ENCODE assay signal across 16 cellular contexts in genomic region chr2:62663920-62664319, GRCh38. TPM values are rescaled to one million over a fixed set of nuclear protein-coding genes. Genes with fewer than 3 reads are reported as not detected.
DNase-seq lines count a peak whose midpoint lies in the region; ATAC-seq and TF ChIP-seq lines count a peak whose summit lies in the region.
"Had no signal": no experiment of that assay in that cellular context is flagged by ENCODE, and none has a peak within 500 bp of the region (broad histone marks: within the 10 kb centered on the region; RNA-seq: fewer than 3 reads in every experiment).

No MANE protein-coding gene starts in this region.

- DNase-seq in HCT116 (ENCODE audit: low read depth, low spot score) (no peak), brain microvascular endothelial cell (no peak), mesenchymal stem cell (peak; percentile 64), smooth muscle cell (lab: John Stamatoyannopoulos, UW; ENCODE audit: unreplicated experiment) (no peak), islet precursor cell (no peak)
- no peak for DNase-seq in activated CD8-positive, alpha-beta T cell treated with anti-CD3 and anti-CD28 coated beads, Interleukin-2, amount 10 ng/mL, durations not matched to agents 7 days and 5 days
- DNase-seq: activated CD4-positive, alpha-beta T cell treated with anti-CD3 and anti-CD28 coated beads for 1 hour; activated naive CD4-positive, alpha-beta T cell; dorsolateral prefrontal cortex; heart right ventricle; kidney; NCI-H1694; stimulated activated naive CD4-positive, alpha-beta T cell treated with Interleukin-2 at 50 U/mL for 16 hours had no signal

- H3K27ac Mint-ChIP-seq in activated CD8-positive, alpha-beta T cell treated with anti-CD3 and anti-CD28 coated beads, Interleukin-2, amount 10 ng/mL, durations not matched to agents 7 days and 5 days, result no peak overlapping the region

- H4K91ac ChIP-seq in mesenchymal stem cell (ENCODE audit: low read length), result no peak overlapping the region

- no peaks in the 10 kb centered on the region for H3K79me2 ChIP-seq in HCT116 (ENCODE audit: insufficient read depth, low read length)
- no peaks in the 10 kb centered on the region for H3K79me2 ChIP-seq in smooth muscle cell (ENCODE audit: low read depth)
- H3K79me2 ChIP-seq: parathyroid adenoma had no signal

- TF ChIP-seq RAD21 in HCT116 (IDR thresholded peaks at IDR 0.05; ENCODE audit: low read depth), result no peak

- no peak for ATAC-seq in HCT116
- ATAC-seq in GM21528 (IDR thresholded peaks at IDR 0.05; ENCODE audit: low FRiP score, unreplicated experiment), result no peak
- ATAC-seq in GM21825 (IDR thresholded peaks at IDR 0.05; ENCODE audit: unreplicated experiment), result no peak
- no peak for ATAC-seq in activated CD8-positive, alpha-beta T cell treated with anti-CD3 and anti-CD28 coated beads, Interleukin-2, amount 10 ng/mL, durations not matched to agents 7 days and 5 days

- no peak overlapping the region for H3K27ac ChIP-seq in HCT116 (ENCODE audit: low read depth, low read length)
- H3K27ac ChIP-seq in brain microvascular endothelial cell, result peak overlapping the region; percentile 22
- H3K27ac ChIP-seq in mesenchymal stem cell (ENCODE audit: low read length, poor library complexity, severe bottlenecking), result no peak overlapping the region
- H3K27ac ChIP-seq in smooth muscle cell (ENCODE audit: low read depth), result peak overlapping the region; percentile 84
- H3K27ac ChIP-seq: parathyroid adenoma had no signal

- POLR2A ChIA-PET in HCT116 (lab: Charles Lee), result interaction anchor here (1.0 kb wide), 1 partner anchor 86 kb away, joined by 3 read pairs; no protein-coding TSS in a partner anchor
- POLR2A ChIA-PET in activated CD8-positive, alpha-beta T cell treated with anti-CD3 and anti-CD28 coated beads, Interleukin-2, amount 10 ng/mL, durations not matched to agents 7 days and 5 days (lab: Charles Lee), result no interaction called here

- no peaks in the 10 kb centered on the region for H3K36me3 Mint-ChIP-seq in activated CD8-positive, alpha-beta T cell treated with anti-CD3 and anti-CD28 coated beads, Interleukin-2, amount 10 ng/mL, durations not matched to agents 7 days and 5 days (ENCODE audit: low read depth)

- H3F3A ChIP-seq in smooth muscle cell (ENCODE audit: low read depth), result no peaks in the 10 kb centered on the region

- H3K4me3 ChIP-seq in HCT116 (replicated peaks in 1 of 2; ENCODE audit: low read depth in 1 of 2, low read length in 2 of 2), result no peak overlapping the region
- no peak overlapping the region for H3K4me3 ChIP-seq in brain microvascular endothelial cell (ENCODE audit: low read depth, low read length)
- H3K4me3 ChIP-seq in mesenchymal stem cell (ENCODE audit: insufficient read depth in 1 of 2, low read depth in 1 of 2, low read length in 2 of 2), result no peak overlapping the region
- H3K4me3 ChIP-seq in smooth muscle cell, result no peak overlapping the region
- H3K4me3 ChIP-seq: dorsolateral prefrontal cortex, heart right ventricle had no signal

- H2AFZ ChIP-seq in HCT116 (ENCODE audit: low read depth, low read length, poor library complexity, severe bottlenecking) (peak overlapping the region; percentile 71), mesenchymal stem cell (ENCODE audit: low read depth, low read length) (no peak overlapping the region), smooth muscle cell (ENCODE audit: low read depth) (peak overlapping the region; percentile 70)
- H2AFZ ChIP-seq: parathyroid adenoma had no signal

- TF ChIP-seq CTCF in HCT116 (IDR thresholded peaks at IDR 0.05 in 2 of 3, conservative IDR thresholded peaks at IDR 0.05 in 1 of 3; ENCODE audit: borderline replicate concordance in 1 of 3, insufficient read depth in 1 of 3, low read depth in 2 of 3, low read length in 2 of 3) (no peak), brain microvascular endothelial cell (IDR thresholded peaks at IDR 0.05; ENCODE audit: low read depth, low read length, missing control alignments) (no peak), smooth muscle cell (IDR thresholded peaks at IDR 0.05; ENCODE audit: borderline replicate concordance, insufficient read depth, poor library complexity, severe bottlenecking) (no peak)

- no peak overlapping the region for H2BK15ac ChIP-seq in mesenchymal stem cell (ENCODE audit: low read depth, poor library complexity, severe bottlenecking)

- H3K36me3 ChIP-seq in HCT116 (ENCODE audit: control insufficient read depth in 1 of 2, insufficient read depth in 2 of 2, low read length in 2 of 2) (no peaks in the 10 kb centered on the region), brain microvascular endothelial cell (replicated peaks) (no peaks in the 10 kb centered on the region), mesenchymal stem cell (ENCODE audit: control insufficient read depth in 1 of 2, insufficient read depth in 2 of 2, low read depth in 1 of 2, low read length in 2 of 2) (no peaks in the 10 kb centered on the region), smooth muscle cell (ENCODE audit: low read depth) (no peaks in the 10 kb centered on the region)
- H3K36me3 ChIP-seq: heart right ventricle had no signal

- H2BK120ac ChIP-seq in mesenchymal stem cell (ENCODE audit: low read depth, low read length), result peak overlapping the region; percentile 77

- H3K9me3 Mint-ChIP-seq in activated CD8-positive, alpha-beta T cell treated with anti-CD3 and anti-CD28 coated beads, Interleukin-2, amount 10 ng/mL, durations not matched to agents 7 days and 5 days (ENCODE audit: insufficient read depth), result no peaks in the 10 kb centered on the region

- H3K4me1 ChIP-seq in HCT116 (ENCODE audit: control insufficient read depth in 1 of 2, insufficient read depth in 2 of 2, low read length in 2 of 2), result no peaks in the 10 kb centered on the region
- H3K4me1 ChIP-seq in mesenchymal stem cell (ENCODE audit: control insufficient read depth, insufficient read depth, low read depth, low read length), result peaks cover 7% of the 10 kb centered on the region
- peaks cover 31% of the 10 kb centered on the region for H3K4me1 ChIP-seq in smooth muscle cell (ENCODE audit: low read depth)
- H3K4me1 ChIP-seq: parathyroid adenoma had no signal

- H3K4me2 ChIP-seq in HCT116 (ENCODE audit: low read length) (no peak overlapping the region), mesenchymal stem cell (ENCODE audit: low read length, poor library complexity, severe bottlenecking) (no peak overlapping the region), smooth muscle cell (peak overlapping the region; percentile 60)

- no peak overlapping the region for H2BK5ac ChIP-seq in mesenchymal stem cell (ENCODE audit: low read depth, low read length, poor library complexity, severe bottlenecking)

- no peak overlapping the region for H3K18ac ChIP-seq in mesenchymal stem cell (ENCODE audit: low read depth in 1 of 2, low read length in 2 of 2)

- TF ChIP-seq POLR2A in HCT116 (IDR thresholded peaks at IDR 0.05; ENCODE audit: borderline replicate concordance, extremely low read depth, insufficient read depth, insufficient read length), result no peak

- H3K9me3 ChIP-seq in HCT116 (ENCODE audit: control insufficient read depth in 1 of 2, insufficient read depth in 1 of 2, low read depth in 1 of 2, low read length in 2 of 2) (no peaks in the 10 kb centered on the region), mesenchymal stem cell (ENCODE audit: control insufficient read depth, low read length) (no peaks in the 10 kb centered on the region), smooth muscle cell (replicated peaks; ENCODE audit: low read depth) (no peaks in the 10 kb centered on the region)
- H3K9me3 ChIP-seq: heart right ventricle had no signal

- H3K23ac ChIP-seq in mesenchymal stem cell (ENCODE audit: low read length in 2 of 2), result no peak overlapping the region

- H3K4me3 Mint-ChIP-seq in activated CD8-positive, alpha-beta T cell treated with anti-CD3 and anti-CD28 coated beads, Interleukin-2, amount 10 ng/mL, durations not matched to agents 7 days and 5 days, result no peak overlapping the region

- in situ Hi-C loops in brain microvascular endothelial cell (cut with HindIII; ENCODE audit: low pct_ligation_motif_present, low sequenced_read_pairs), result no loop called here

- CTCF ChIA-PET in HCT116 (lab: Charles Lee), result no interaction called here
- CTCF ChIA-PET in activated CD8-positive, alpha-beta T cell treated with anti-CD3 and anti-CD28 coated beads, Interleukin-2, amount 10 ng/mL, durations not matched to agents 7 days and 5 days (lab: Charles Lee), result interaction anchor here (2.6 kb wide), 1 partner anchor 111 kb away, joined by 6 read pairs; no protein-coding TSS in a partner anchor

- H3K14ac ChIP-seq in mesenchymal stem cell (ENCODE audit: low read length in 2 of 2), result no peak overlapping the region

- H4K8ac ChIP-seq in mesenchymal stem cell (ENCODE audit: low read length), result no peak overlapping the region

- H2BK12ac ChIP-seq in mesenchymal stem cell (ENCODE audit: low read length in 2 of 2), result no peak overlapping the region

- H3K27me3 Mint-ChIP-seq in activated CD8-positive, alpha-beta T cell treated with anti-CD3 and anti-CD28 coated beads, Interleukin-2, amount 10 ng/mL, durations not matched to agents 7 days and 5 days (ENCODE audit: low read depth), result peaks cover 6% of the 10 kb centered on the region

- no peaks in the 10 kb centered on the region for H3K9me2 ChIP-seq in HCT116 (ENCODE audit: insufficient read depth)

- no peak overlapping the region for H2AK5ac ChIP-seq in mesenchymal stem cell (ENCODE audit: low read length, severe bottlenecking)

- H3K27me3 ChIP-seq in HCT116 (ENCODE audit: insufficient read depth, low read length) (no peaks in the 10 kb centered on the region), brain microvascular endothelial cell (replicated peaks) (no peaks in the 10 kb centered on the region), mesenchymal stem cell (ENCODE audit: control insufficient read depth in 1 of 2, insufficient read depth in 1 of 2, low read length in 2 of 2) (no peaks in the 10 kb centered on the region), smooth muscle cell (ENCODE audit: low read depth) (no peaks in the 10 kb centered on the region)
- H3K27me3 ChIP-seq: dorsolateral prefrontal cortex, heart right ventricle had no signal

- BruUV-seq in HCT116 (replicated peaks; lab: Mats Ljungman, UMichigan), result no TSS peak

- intact Hi-C loops in HCT116 (cut with micrococcal nuclease), result no loop called here

- RAD21 ChIA-PET in HCT116 (lab: Charles Lee; ENCODE audit: low non-redundant PET in 1 of 2, low total read pairs in 2 of 2, uncharacterized antibody in 2 of 2, unreplicated experiment in 2 of 2), result no interaction called here

- no peaks in the 10 kb centered on the region for H3K4me1 Mint-ChIP-seq in activated CD8-positive, alpha-beta T cell treated with anti-CD3 and anti-CD28 coated beads, Interleukin-2, amount 10 ng/mL, durations not matched to agents 7 days and 5 days (ENCODE audit: low read depth)

- no peak overlapping the region for H3K9ac ChIP-seq in HCT116 (ENCODE audit: low read length)
- H3K9ac ChIP-seq in mesenchymal stem cell (ENCODE audit: low read length), result peak overlapping the region; percentile 77
- H3K9ac ChIP-seq in smooth muscle cell (ENCODE audit: low read depth), result peak overlapping the region; percentile 46
- H3K9ac ChIP-seq: parathyroid adenoma had no signal

- H3K79me1 ChIP-seq in mesenchymal stem cell (replicated peaks; ENCODE audit: low read length, poor library complexity, severe bottlenecking), result no peaks in the 10 kb centered on the region

- peak overlapping the region in 1 of 2 experiments; percentile 68 for H3K4ac ChIP-seq in mesenchymal stem cell (ENCODE audit: low read depth in 1 of 2, low read length in 2 of 2)

- H4K20me1 ChIP-seq in HCT116 (ENCODE audit: insufficient read depth) (no peaks in the 10 kb centered on the region), smooth muscle cell (ENCODE audit: low read depth) (no peaks in the 10 kb centered on the region)

RNA-seq across cellular contexts. Expression of gene EHBP1, which starts 41.6 kb away (rescaled TPM):
- total RNA-seq in HCT116 (2021; ENCODE audit: unreplicated experiment) (89.9 TPM), smooth muscle cell (45.9 and 55.7 TPM in 2 replicates)
- 45.1 and 65.0 TPM in 2 replicates for polyA plus RNA-seq in HCT116 (2012)
- 26.8 TPM for polyA plus RNA-seq in mesenchymal stem cell (2013, experiment 1 of 2)
- 26.1 TPM for polyA plus RNA-seq in mesenchymal stem cell (2013, experiment 2 of 2)
- polyA plus RNA-seq in smooth muscle cell, result 9.3 and 13.1 TPM in 2 replicates
- 10 to 100 TPM; 23.4 to 26.3 TPM for total RNA-seq in activated CD8-positive, alpha-beta T cell treated with anti-CD3 and anti-CD28 coated beads, Interleukin-2, amount 10 ng/mL, durations not matched to agents 7 days and 5 days

Comparison
In these comparisons a context has a peak if more than half of its experiments do, and no peak if none do; other contexts are left out.
1. H3K27ac ChIP-seq: peak in brain microvascular endothelial cell (single experiment) and smooth muscle cell (single experiment); none in HCT116 (single experiment) and mesenchymal stem cell (single experiment).